In the genomic region with DNA sequence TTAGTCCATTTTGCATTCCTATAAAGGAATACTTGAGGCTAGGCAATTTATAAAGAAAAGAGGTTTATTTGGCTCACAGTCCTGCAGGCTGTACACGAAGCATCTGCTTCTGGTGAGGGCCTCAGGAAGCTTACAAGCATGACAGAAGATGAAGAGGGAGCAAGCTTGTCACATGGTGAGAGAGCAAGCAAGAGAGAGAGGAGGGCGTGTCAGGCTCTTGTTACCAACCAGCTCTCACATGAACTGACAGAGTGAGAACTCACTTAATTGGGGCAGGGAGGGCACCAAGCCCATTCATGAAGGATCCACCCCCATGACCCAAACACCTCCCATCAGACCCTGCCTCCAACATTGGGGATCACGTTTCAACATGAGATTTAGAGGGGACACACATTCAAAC, we compare ENCODE assay signal across 35 cellular contexts. TPM values are rescaled to one million over a fixed set of nuclear protein-coding genes. Genes with fewer than 3 reads are reported as not detected.
"Had no signal": no experiment of that assay in that cellular context is flagged by ENCODE, and none has a peak within 500 bp of the region (broad histone marks: within the 10 kb centered on the region; RNA-seq: fewer than 3 reads in every experiment).

No MANE protein-coding gene starts in this region.

- H3K9me3 ChIP-seq: colonic mucosa, esophagus squamous epithelium, gastrocnemius medialis, left lung, psoas muscle, spleen, testis, tibial artery had no signal

- DNase-seq: colonic mucosa; effector CD8-positive, alpha-beta T cell; esophagus squamous epithelium; gastrocnemius medialis; head of caudate nucleus; left lung; mesendoderm; midbrain; naive thymus-derived CD4-positive, alpha-beta T cell; nucleus accumbens; psoas muscle; right cardiac atrium; spleen; stimulated activated CD4-positive, alpha-beta T cell treated with anti-CD3 and anti-CD28 coated beads, Interleukin-4, amount 100 ng/mL, for 4 hours; stimulated activated naive CD8-positive, alpha-beta T cell treated with anti-CD3 and anti-CD28 coated beads, Interleukin-15, Interleukin-2, amounts not matched to agents 100 U/mL and 50 U/mL, for 24 hours; substantia nigra; testis; tibial artery had no signal

- H3K9me3 Mint-ChIP-seq: naive thymus-derived CD4-positive, alpha-beta T cell; nephron; neural progenitor cell; stimulated activated memory B cell treated with anti-CD40 and anti-IgM and Interleukin-4, amounts not matched to agents 10 μg/mL and 1 μg/mL and 100 μg/mL, for 72 hours; type B pancreatic cell had no signal

- H3K4me3 Mint-ChIP-seq: dendritic cell treated with granulocyte-macrophage colony-stimulating factor and Interleukin-4, amounts not matched to agents 40 ng/mL and 50 ng/mL, for 4 days; naive thymus-derived CD4-positive, alpha-beta T cell; nephron; neural progenitor cell; stimulated activated memory B cell treated with anti-CD40 and anti-IgM and Interleukin-4, amounts not matched to agents 10 μg/mL and 1 μg/mL and 100 μg/mL, for 72 hours; type B pancreatic cell had no signal

- H3K27ac ChIP-seq: colonic mucosa, esophagus squamous epithelium, gastrocnemius medialis, left lung, neural progenitor cell, psoas muscle, skin epidermis, spleen, testis, tibial artery had no signal

- H3K27me3 Mint-ChIP-seq: stimulated activated memory B cell treated with anti-CD40 and anti-IgM and Interleukin-4, amounts not matched to agents 10 μg/mL and 1 μg/mL and 100 μg/mL, for 72 hours had no signal

- H3K4me3 ChIP-seq: colonic mucosa, esophagus squamous epithelium, gastrocnemius medialis, left lung, neural progenitor cell, psoas muscle, skin epidermis, spleen, testis, tibial artery had no signal

- H3K9ac ChIP-seq: neural progenitor cell had no signal

- H3K36me3 Mint-ChIP-seq: naive thymus-derived CD4-positive, alpha-beta T cell; neural progenitor cell; stimulated activated memory B cell treated with anti-CD40 and anti-IgM and Interleukin-4, amounts not matched to agents 10 μg/mL and 1 μg/mL and 100 μg/mL, for 72 hours; type B pancreatic cell had no signal

- H3K27ac Mint-ChIP-seq: dendritic cell treated with granulocyte-macrophage colony-stimulating factor and Interleukin-4, amounts not matched to agents 40 ng/mL and 50 ng/mL, for 4 days; nephron; neural progenitor cell; type B pancreatic cell had no signal

- H3K4me1 ChIP-seq: colonic mucosa, testis had no signal

- ATAC-seq: gastrocnemius medialis; left lung; naive thymus-derived CD4-positive, alpha-beta T cell; psoas muscle; right cardiac atrium; stimulated activated memory B cell treated with anti-CD40 and anti-IgM and Interleukin-4, amounts not matched to agents 10 μg/mL and 1 μg/mL and 100 μg/mL, for 72 hours; stimulated activated naive CD8-positive, alpha-beta T cell treated with anti-CD3 and anti-CD28 coated beads, Interleukin-15, Interleukin-2, amounts not matched to agents 100 U/mL and 50 U/mL, for 24 hours had no signal

- H3K27me3 ChIP-seq: colonic mucosa, gastrocnemius medialis, left lung, spleen, testis had no signal

- FAIRE-seq: endothelial cell of umbilical vein, keratinocyte had no signal

- H3K4me2 ChIP-seq: neural progenitor cell had no signal

- H2AFZ ChIP-seq: neural progenitor cell had no signal

- H3K36me3 ChIP-seq: colonic mucosa, esophagus squamous epithelium, gastrocnemius medialis, left lung, neural progenitor cell, spleen, tibial artery had no signal

RNA-seq across cellular contexts. Expression of a gene that starts 1.6 kb away (rescaled TPM):
- total RNA-seq: chondrocyte; colonic mucosa; endothelial cell of umbilical vein; esophagus squamous epithelium; fibroblast of villous mesenchyme; gastrocnemius medialis; glomerular endothelial cell; left lung; lower leg skin; lung microvascular endothelial cell; mucosa of gallbladder; naive thymus-derived CD4-positive, alpha-beta T cell; osteocyte; renal cortical epithelial cell; right cardiac atrium; urinary bladder had no signal
- polyA plus RNA-seq: endothelial cell of umbilical vein; keratinocyte; naive thymus-derived CD4-positive, alpha-beta T cell; right cardiac atrium had no signal
